23 cellular contexts compared by ENCODE assay signal in the genomic region with DNA sequence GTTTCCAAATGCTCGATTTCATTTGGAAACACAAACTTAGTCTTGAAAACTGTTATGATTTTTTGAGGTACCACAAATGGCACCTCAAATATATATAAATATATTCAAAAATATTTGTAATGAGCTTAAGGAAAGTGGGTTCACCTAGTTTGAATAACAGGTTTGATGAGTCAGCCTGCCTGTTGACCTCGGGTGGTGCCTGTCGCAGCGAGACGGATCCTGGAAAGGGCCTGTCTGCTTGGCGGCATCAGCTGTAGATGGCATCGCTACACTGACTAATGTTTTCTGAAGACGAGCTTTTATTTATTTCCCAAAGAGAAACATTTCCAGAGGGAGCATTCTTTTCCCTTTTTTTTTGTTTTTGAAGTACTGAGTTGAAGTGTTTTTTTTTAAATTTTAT. TPM values are rescaled to one million over a fixed set of nuclear protein-coding genes. Genes with fewer than 3 reads are reported as not detected.
DNase-seq lines count a peak whose midpoint lies in the region; ATAC-seq and TF ChIP-seq lines count a peak whose summit lies in the region.
"Had no signal": no experiment of that assay in that cellular context is flagged by ENCODE, and none has a peak within 500 bp of the region (broad histone marks: within the 10 kb centered on the region; RNA-seq: fewer than 3 reads in every experiment).

No MANE protein-coding gene starts in this region.

- intact Hi-C loops in activated CD4-positive, alpha-beta memory T cell treated with anti-CD3 and anti-CD28 coated beads for 36 hours (cut with micrococcal nuclease): no loop called here
- intact Hi-C loops in upper lobe of right lung (cut with DNase I): no loop called here

- TF ChIP-seq CTCF in Peyer's patch (IDR thresholded peaks at IDR 0.05) (no peak), foreskin keratinocyte (conservative IDR thresholded peaks at IDR 0.05) (no peak), upper lobe of right lung (IDR thresholded peaks at IDR 0.05) (no peak), coronary artery (IDR thresholded peaks at IDR 0.05) (no peak)

- peaks cover 26% of the 10 kb centered on the region for H3K4me1 Mint-ChIP-seq in activated CD4-positive, alpha-beta memory T cell treated with anti-CD3 and anti-CD28 coated beads, Interleukin-2, amount 10 ng/mL, durations not matched to agents 7 days and 5 days
- H3K4me1 Mint-ChIP-seq in activated CD4-positive, alpha-beta memory T cell treated with anti-CD3 and anti-CD28 coated beads for 36 hours (ENCODE audit: low read depth): peaks cover 14% of the 10 kb centered on the region

- H3K9me3 ChIP-seq in Peyer's patch (no peaks in the 10 kb centered on the region), upper lobe of right lung (no peaks in the 10 kb centered on the region)
- H3K9me3 ChIP-seq: BE2C, Caco-2, HAP-1, SJSA1 had no signal

- no peaks in the 10 kb centered on the region for H3K4me1 ChIP-seq in Peyer's patch
- peaks cover 5% of the 10 kb centered on the region for H3K4me1 ChIP-seq in foreskin keratinocyte
- H3K4me1 ChIP-seq in upper lobe of right lung: no peaks in the 10 kb centered on the region
- H3K4me1 ChIP-seq: BE2C, Caco-2, HAP-1, SJSA1 had no signal

- ATAC-seq in foreskin keratinocyte (peak; percentile 70), upper lobe of right lung (no peak), HG03571 (IDR thresholded peaks at IDR 0.05; ENCODE audit: unreplicated experiment) (no peak)
- ATAC-seq: GM12878 had no signal

- H3K27ac Mint-ChIP-seq in activated CD4-positive, alpha-beta memory T cell treated with anti-CD3 and anti-CD28 coated beads, Interleukin-2, amount 10 ng/mL, durations not matched to agents 7 days and 5 days: no peak overlapping the region
- no peak overlapping the region for H3K27ac Mint-ChIP-seq in activated CD4-positive, alpha-beta memory T cell treated with anti-CD3 and anti-CD28 coated beads for 36 hours
- H3K27ac Mint-ChIP-seq: CD4-positive, alpha-beta T cell had no signal

- peaks cover 8% of the 10 kb centered on the region for H3K36me3 Mint-ChIP-seq in activated CD4-positive, alpha-beta memory T cell treated with anti-CD3 and anti-CD28 coated beads, Interleukin-2, amount 10 ng/mL, durations not matched to agents 7 days and 5 days (ENCODE audit: low read depth)
- H3K36me3 Mint-ChIP-seq in activated CD4-positive, alpha-beta memory T cell treated with anti-CD3 and anti-CD28 coated beads for 36 hours: peaks cover 2% of the 10 kb centered on the region

- H3K36me3 ChIP-seq in Peyer's patch (no peaks in the 10 kb centered on the region), upper lobe of right lung (no peaks in the 10 kb centered on the region)
- H3K36me3 ChIP-seq: BE2C, HAP-1, SJSA1 had no signal

- H3K4me3 Mint-ChIP-seq in activated CD4-positive, alpha-beta memory T cell treated with anti-CD3 and anti-CD28 coated beads, Interleukin-2, amount 10 ng/mL, durations not matched to agents 7 days and 5 days: no peak overlapping the region
- H3K4me3 Mint-ChIP-seq in activated CD4-positive, alpha-beta memory T cell treated with anti-CD3 and anti-CD28 coated beads for 36 hours: no peak overlapping the region
- H3K4me3 Mint-ChIP-seq: CD4-positive, alpha-beta T cell had no signal

- no peaks in the 10 kb centered on the region for H3K27me3 Mint-ChIP-seq in activated CD4-positive, alpha-beta memory T cell treated with anti-CD3 and anti-CD28 coated beads, Interleukin-2, amount 10 ng/mL, durations not matched to agents 7 days and 5 days
- H3K27me3 Mint-ChIP-seq in activated CD4-positive, alpha-beta memory T cell treated with anti-CD3 and anti-CD28 coated beads for 36 hours: peaks cover 9% of the 10 kb centered on the region

- H3K4me3 ChIP-seq in Peyer's patch (no peak overlapping the region), upper lobe of right lung (no peak overlapping the region), coronary artery (no peak overlapping the region)
- H3K4me3 ChIP-seq: GM12878, HAP-1, SJSA1 had no signal

- CTCF ChIA-PET in activated CD4-positive, alpha-beta memory T cell treated with anti-CD3 and anti-CD28 coated beads, Interleukin-2, amount 10 ng/mL, durations not matched to agents 7 days and 5 days (lab: Charles Lee): interaction anchor here (0.8 kb wide), 1 partner anchor 241 kb away, joined by 4 read pairs; no protein-coding TSS in a partner anchor
- CTCF ChIA-PET in activated CD4-positive, alpha-beta memory T cell treated with anti-CD3 and anti-CD28 coated beads for 36 hours (lab: Charles Lee): no interaction called here

- DNase-seq in activated CD4-positive, alpha-beta memory T cell treated with anti-CD3 and anti-CD28 coated beads, Interleukin-2, amount 10 ng/mL, durations not matched to agents 7 days and 5 days: peak; percentile 8
- DNase-seq in activated CD4-positive, alpha-beta memory T cell treated with anti-CD3 and anti-CD28 coated beads for 36 hours: no peak
- DNase-seq in Peyer's patch (peak in 2 of 3 donors; percentile 17 to 20), foreskin keratinocyte (peak in 1 of 2 donors; percentile 17), upper lobe of right lung (peak; percentile 23), coronary artery (ENCODE audit: low spot score) (no peak)
- DNase-seq: BE2C, DMS153, EL, MM.1S, NCI-H1092, NCI-H1436 treated with DMSO at 0.1 percent for 48 hours, NCI-H2081, NCI-H510A treated with DMSO at 0.1 percent for 48 hours, NCI-H774, OCI-M1 had no signal

- no peak overlapping the region for H3K27ac ChIP-seq in Peyer's patch
- no peak overlapping the region for H3K27ac ChIP-seq in foreskin keratinocyte
- H3K27ac ChIP-seq in upper lobe of right lung: no peak overlapping the region
- no peak overlapping the region for H3K27ac ChIP-seq in coronary artery
- H3K27ac ChIP-seq: SJSA1 had no signal

- POLR2A ChIA-PET in activated CD4-positive, alpha-beta memory T cell treated with anti-CD3 and anti-CD28 coated beads, Interleukin-2, amount 10 ng/mL, durations not matched to agents 7 days and 5 days (lab: Charles Lee): no interaction called here
- POLR2A ChIA-PET in activated CD4-positive, alpha-beta memory T cell treated with anti-CD3 and anti-CD28 coated beads for 36 hours (lab: Charles Lee): no interaction called here

- peaks cover 8% of the 10 kb centered on the region for H3K9me3 Mint-ChIP-seq in activated CD4-positive, alpha-beta memory T cell treated with anti-CD3 and anti-CD28 coated beads, Interleukin-2, amount 10 ng/mL, durations not matched to agents 7 days and 5 days
- peaks cover 8% of the 10 kb centered on the region for H3K9me3 Mint-ChIP-seq in activated CD4-positive, alpha-beta memory T cell treated with anti-CD3 and anti-CD28 coated beads for 36 hours
- H3K9me3 Mint-ChIP-seq: CD4-positive, alpha-beta T cell had no signal

- TF ChIP-seq POLR2A in Peyer's patch (IDR thresholded peaks at IDR 0.05): no peak

- no peaks in the 10 kb centered on the region for H3K27me3 ChIP-seq in Peyer's patch
- no peaks in the 10 kb centered on the region for H3K27me3 ChIP-seq in foreskin keratinocyte
- no peaks in the 10 kb centered on the region for H3K27me3 ChIP-seq in upper lobe of right lung
- H3K27me3 ChIP-seq: BE2C, SJSA1 had no signal

RNA-seq across cellular contexts. Expression of gene ALLC, which starts 6.9 kb away (rescaled TPM):
- not detected for total RNA-seq in activated CD4-positive, alpha-beta memory T cell treated with anti-CD3 and anti-CD28 coated beads, Interleukin-2, amount 10 ng/mL, durations not matched to agents 7 days and 5 days
- total RNA-seq in activated CD4-positive, alpha-beta memory T cell treated with anti-CD3 and anti-CD28 coated beads for 36 hours: not detected
- total RNA-seq in Peyer's patch (not detected), foreskin keratinocyte (not detected in 2 replicates), upper lobe of right lung (not detected)
- not detected in 2 replicates for polyA plus RNA-seq in foreskin keratinocyte
- total RNA-seq: Caco-2; CD4-positive, alpha-beta T cell; GM12878; LHCN-M2; SJSA1 had no signal

RNA-seq across cellular contexts. Expression of gene DCDC2C, which starts 38.5 kb away (rescaled TPM):
- not detected for total RNA-seq in activated CD4-positive, alpha-beta memory T cell treated with anti-CD3 and anti-CD28 coated beads, Interleukin-2, amount 10 ng/mL, durations not matched to agents 7 days and 5 days
- total RNA-seq in activated CD4-positive, alpha-beta memory T cell treated with anti-CD3 and anti-CD28 coated beads for 36 hours: not detected
- not detected for total RNA-seq in Peyer's patch
- total RNA-seq in foreskin keratinocyte: not detected in 2 replicates
- polyA plus RNA-seq in foreskin keratinocyte: not detected in 2 replicates
- total RNA-seq in upper lobe of right lung: not detected
- total RNA-seq: Caco-2; CD4-positive, alpha-beta T cell; GM12878; LHCN-M2; SJSA1 had no signal
- polyA plus RNA-seq: GM12878 had no signal

Comparison
In these comparisons a context has a peak if more than half of its experiments do, and no peak if none do; other contexts are left out.
1. DNase-seq: peak in activated CD4-positive, alpha-beta memory T cell treated with anti-CD3 and anti-CD28 coated beads, Interleukin-2, amount 10 ng/mL, durations not matched to agents 7 days and 5 days (single experiment), Peyer's patch (2 of 3) and upper lobe of right lung (single experiment); none in activated CD4-positive, alpha-beta memory T cell treated with anti-CD3 and anti-CD28 coated beads for 36 hours (single experiment) and coronary artery (single experiment).